8 cellular contexts compared by ENCODE assay signal in the genomic region with DNA sequence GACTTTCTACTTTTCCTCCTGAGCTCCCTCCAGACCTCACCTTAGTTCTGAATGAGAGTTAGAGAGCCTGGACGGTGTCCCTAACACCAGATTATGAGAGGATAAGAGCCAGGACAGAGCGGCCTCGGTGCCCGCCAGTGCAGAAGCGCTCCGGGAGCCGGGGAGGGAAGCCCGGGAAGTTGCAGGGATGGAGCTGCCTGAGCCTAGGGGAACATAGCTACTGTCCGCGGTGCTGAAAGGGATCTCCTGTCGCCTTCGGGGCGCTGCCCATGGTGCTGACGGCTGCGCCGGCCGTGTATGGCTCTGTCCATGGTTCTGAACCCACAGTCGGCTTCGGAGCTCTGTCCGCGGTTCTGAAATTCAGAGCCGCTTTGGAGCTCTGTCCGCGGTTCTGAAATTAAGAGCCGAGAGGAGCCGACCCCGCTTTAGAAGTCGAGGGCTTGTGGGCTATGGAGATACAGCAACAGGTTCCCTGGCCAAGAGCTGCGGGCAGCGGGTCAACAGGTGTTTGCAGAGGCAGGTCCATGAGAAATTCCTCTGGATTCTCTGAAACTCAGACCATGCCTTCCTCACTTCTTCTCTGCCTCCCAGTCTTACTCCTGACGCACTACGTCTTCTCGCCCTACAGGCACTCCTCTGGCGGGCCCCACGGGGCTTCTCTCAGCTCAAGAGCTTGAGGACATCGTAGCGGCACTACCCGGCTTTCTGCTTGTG. TPM values are rescaled to one million over a fixed set of nuclear protein-coding genes. Genes with fewer than 3 reads are reported as not detected.
A peak's percentile ranks its signal among the peaks of the same experiment; 100 is the strongest.
DNase-seq lines count a peak whose midpoint lies in the region; ATAC-seq and TF ChIP-seq lines count a peak whose summit lies in the region.

No MANE protein-coding gene starts in this region.

- no peaks in the 10 kb centered on the region; the same call in 1 of the 2 replicates for H3K9me3 ChIP-seq in SJCRH30 (replicated peaks)

- H3K27me3 ChIP-seq in SJCRH30: no peaks in the 10 kb centered on the region

- H3K9me3 Mint-ChIP-seq in neural crest cell: no peaks in the 10 kb centered on the region

- H3K36me3 ChIP-seq in SJCRH30: no peaks in the 10 kb centered on the region

- peaks cover 30% of the 10 kb centered on the region for H3K4me1 Mint-ChIP-seq in neural crest cell

- H3K27ac ChIP-seq in SJCRH30: no peak overlapping the region

- no peak for TF ChIP-seq CTCF in neural crest cell (conservative IDR thresholded peaks at IDR 0.05)

- DNase-seq in Caki2 (ENCODE audit: low read depth): peak; percentile 82
- DNase-seq in SJCRH30: peak; percentile 85 to 93
- DNase-seq in activated effector memory CD4-positive, alpha-beta T cell treated with anti-CD3 and anti-CD28 coated beads, Interleukin-2, amount 50 U/mL, for 16 hours: peak; percentile 95
- DNase-seq in fibroblast of the conjunctiva (ENCODE audit: low read depth): peak; percentile 76
- DNase-seq in neural crest cell (ENCODE audit: low read depth, low spot score): peak; percentile 98
- peak; percentile 89 for DNase-seq in stimulated activated naive CD8-positive, alpha-beta T cell treated with anti-CD3 and anti-CD28 coated beads, Interleukin-15, Interleukin-2, amounts not matched to agents 100 U/mL and 50 U/mL, for 24 hours
- no peak for DNase-seq in NCI-H1436 treated with DMSO at 0.1 percent for 48 hours (lab: John Stamatoyannopoulos, UW)

- H3K27me3 Mint-ChIP-seq in neural crest cell (ENCODE audit: low read depth): peaks cover 53% of the 10 kb centered on the region

- H3K4me3 Mint-ChIP-seq in neural crest cell: no peak overlapping the region

- peak; percentile 78 for ATAC-seq in HG03097 (IDR thresholded peaks at IDR 0.05; ENCODE audit: low FRiP score, unreplicated experiment)
- ATAC-seq in stimulated activated naive CD8-positive, alpha-beta T cell treated with anti-CD3 and anti-CD28 coated beads, Interleukin-15, Interleukin-2, amounts not matched to agents 100 U/mL and 50 U/mL, for 24 hours: peak; percentile 65

- H3K4me1 ChIP-seq in SJCRH30: no peaks in the 10 kb centered on the region

- in situ Hi-C loops in Caki2 (cut with HindIII; ENCODE audit: low pct_unique_long_range_greater_than_20kb, low sequenced_read_pairs): no loop called here

- no peak overlapping the region for H3K4me3 ChIP-seq in SJCRH30

- H3K36me3 Mint-ChIP-seq in neural crest cell (ENCODE audit: low read depth): peaks cover 2% of the 10 kb centered on the region

- no peak overlapping the region for H3K27ac Mint-ChIP-seq in neural crest cell (ENCODE audit: unreplicated experiment)

RNA-seq across cellular contexts. Expression of a gene that starts 0.8 kb away (rescaled TPM):
- total RNA-seq in Caki2 (2014; rRNA removed; shearing (Covaris generic); ENCODE audit: low replicate concordance): not detected in 2 replicates
- not detected in 2 replicates for total RNA-seq in SJCRH30 (2014; rRNA removed; shearing (Covaris generic))
- 0.14 and 0.63 TPM in 2 replicates for total RNA-seq in neural crest cell

RNA-seq across cellular contexts. Expression of a gene that starts 17.0 kb away (rescaled TPM):
- total RNA-seq in Caki2 (2014; rRNA removed; shearing (Covaris generic); ENCODE audit: low replicate concordance): 113 and 202 TPM in 2 replicates
- total RNA-seq in SJCRH30 (2014; rRNA removed; shearing (Covaris generic)): 86.7 and 102 TPM in 2 replicates
- total RNA-seq in neural crest cell: 91.4 and 92.7 TPM in 2 replicates

RNA-seq across cellular contexts. Expression of a gene that starts 45.1 kb away (rescaled TPM):
- total RNA-seq in Caki2 (2014; rRNA removed; shearing (Covaris generic); ENCODE audit: low replicate concordance): 10.0 and 16.7 TPM in 2 replicates
- total RNA-seq in SJCRH30 (2014; rRNA removed; shearing (Covaris generic)): 5.1 and 6.9 TPM in 2 replicates
- 13.3 and 13.6 TPM in 2 replicates for total RNA-seq in neural crest cell

RNA-seq across cellular contexts. Expression of a gene that starts 50.1 kb away (rescaled TPM):
- total RNA-seq in Caki2 (2014; rRNA removed; shearing (Covaris generic); ENCODE audit: low replicate concordance): not detected in 2 replicates
- total RNA-seq in SJCRH30 (2014; rRNA removed; shearing (Covaris generic)): 2.6 TPM in 2 replicates
- 38.7 and 39.5 TPM in 2 replicates for total RNA-seq in neural crest cell

RNA-seq across cellular contexts. Expression of a gene that starts 58.6 kb away (rescaled TPM):
- 59.9 and 102 TPM in 2 replicates for total RNA-seq in Caki2 (2014; rRNA removed; shearing (Covaris generic); ENCODE audit: low replicate concordance)
- 30.1 and 33.4 TPM in 2 replicates for total RNA-seq in SJCRH30 (2014; rRNA removed; shearing (Covaris generic))
- total RNA-seq in neural crest cell: 66.8 and 68.9 TPM in 2 replicates
